ENCODE assay signal across 25 cellular contexts in genomic region chr1:105088166-105088565, GRCh38.
"Had no signal": no experiment of that assay in that cellular context is flagged by ENCODE, and none has a peak within 500 bp of the region (broad histone marks: within the 10 kb centered on the region; RNA-seq: fewer than 3 reads in every experiment).

No MANE protein-coding gene starts in this region.

- H3K4me1 ChIP-seq: parathyroid adenoma, psoas muscle, right lobe of liver, sigmoid colon, stomach, thyroid gland, tibial nerve, upper lobe of left lung, vagina had no signal

- H3K9me3 ChIP-seq: neutrophil, psoas muscle, right lobe of liver, stomach, thoracic aorta, thyroid gland, tibial nerve, upper lobe of left lung, vagina had no signal

- H2AFZ ChIP-seq: parathyroid adenoma had no signal

- H3K27ac ChIP-seq: neutrophil, parathyroid adenoma, psoas muscle, right lobe of liver, sigmoid colon, stomach, thoracic aorta, thyroid gland, tibial nerve, upper lobe of left lung, vagina had no signal

- H3K4me3 ChIP-seq: psoas muscle, right lobe of liver, sigmoid colon, stomach, thoracic aorta, thyroid gland, tibial nerve, upper lobe of left lung, vagina had no signal

- H3K9ac ChIP-seq: parathyroid adenoma had no signal

- H3K79me2 ChIP-seq: parathyroid adenoma had no signal

- ATAC-seq: natural killer cell treated with Interleukin-12 subunit alpha and Interleukin-12 subunit beta and Interleukin-15 and Interleukin-18, amount 100 ng/mL, for 72 hours; psoas muscle; right cardiac atrium; right lobe of liver; stimulated activated effector memory CD8-positive, alpha-beta T cell treated with anti-CD3 and anti-CD28 coated beads, Interleukin-12 subunit alpha, Interleukin-12 subunit beta, amount 100 ng/mL, for 72 hours; stimulated activated naive B cell treated with anti-CD40 and anti-IgM and Interleukin-4, amounts not matched to agents 10 μg/mL and 1 μg/mL and 100 μg/mL, for 72 hours had no signal

- H3K36me3 ChIP-seq: neutrophil, right lobe of liver, sigmoid colon, stomach, thoracic aorta, thyroid gland, tibial nerve, upper lobe of left lung, vagina had no signal

- DNase-seq: nephron progenitor cell; nucleus accumbens; posterior cingulate gyrus; psoas muscle; right cardiac atrium; right lobe of liver; sigmoid colon; small intestine; stimulated activated CD4-positive, alpha-beta T cell treated with anti-CD3 and anti-CD28 coated beads, Interleukin-15, amount 100 ng/mL, for 24 hours; stimulated activated CD4-positive, alpha-beta T cell treated with anti-CD3 and anti-CD28 coated beads, Interleukin-2, amount 100 ng/mL, for 24 hours; stimulated activated CD4-positive, alpha-beta T cell treated with anti-CD3 and anti-CD28 coated beads, Interleukin-2, amount 100 ng/mL, for 48 hours; stimulated activated CD4-positive, alpha-beta T cell treated with anti-CD3 and anti-CD28 coated beads, Interleukin-4, amount 100 ng/mL, for 24 hours; stimulated activated naive B cell treated with anti-CD40 and anti-IgM and Interleukin-4, amounts not matched to agents 10 μg/mL and 1 μg/mL and 100 μg/mL, for 72 hours; stimulated activated naive CD4-positive, alpha-beta T cell treated with Interleukin-2 at 50 U/mL for 16 hours; stomach; thyroid gland; trophoblast cell; upper lobe of left lung had no signal

- H3K27me3 ChIP-seq: neutrophil, right lobe of liver, sigmoid colon, stomach, thyroid gland, tibial nerve, upper lobe of left lung, vagina had no signal
